ENCODE assay signal across 1 cellular context in genomic region chr19:38690146-38690545, GRCh38.
TF ChIP-seq lines count a peak whose summit lies in the region.

No MANE protein-coding gene starts in this region.

TF ChIP-seq in A549, 52 proteins besides CTCF, POLR2A, EP300 and RAD21:
- no peak for TF ChIP-seq PBX3 (IDR thresholded peaks at IDR 0.05)
- TF ChIP-seq HOXB13 (CRISPR knock-in tag; IDR thresholded peaks at IDR 0.05; ENCODE audit: low read depth): 0 out of 2 replicates have a peak, but pooled peaks have one; percentile 72
- TF ChIP-seq POLR2AphosphoS2 (conservative IDR thresholded peaks at IDR 0.05; ENCODE audit: low read length): peak; percentile 70; the same call in 1 of the 2 replicates
